In the genomic region with DNA sequence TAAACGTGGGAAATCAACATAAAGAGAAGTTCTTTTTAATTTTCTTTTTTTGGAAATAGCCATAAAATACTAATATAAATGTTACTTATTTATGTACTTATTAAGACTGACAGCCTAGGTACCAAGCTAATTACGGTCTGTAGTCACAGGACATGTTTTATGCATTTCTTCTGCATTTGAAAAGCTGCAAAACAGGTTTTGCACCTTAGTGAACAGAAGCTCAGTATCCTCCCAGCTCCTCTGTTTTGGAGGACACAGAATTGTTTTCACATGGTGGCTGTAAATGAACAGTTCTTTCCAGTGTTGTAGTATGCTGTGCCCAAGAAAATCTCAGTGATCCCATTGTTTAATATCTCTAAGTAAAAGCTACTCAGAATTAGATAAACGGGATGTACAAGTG, we compare ENCODE assay signal across 20 cellular contexts.
DNase-seq lines count a peak whose midpoint lies in the region; ATAC-seq and TF ChIP-seq lines count a peak whose summit lies in the region.
"Had no signal": no experiment of that assay in that cellular context is flagged by ENCODE, and none has a peak within 500 bp of the region (broad histone marks: within the 10 kb centered on the region; RNA-seq: fewer than 3 reads in every experiment).

No MANE protein-coding gene starts in this region.

- no peaks in the 10 kb centered on the region for H4K20me1 ChIP-seq in GM23248 (ENCODE audit: insufficient read depth)

- in situ Hi-C loops in GM23248 (cut with MboI) = no loop called here

- ATAC-seq in HG03432 (IDR thresholded peaks at IDR 0.05; ENCODE audit: unreplicated experiment) = no peak
- ATAC-seq: activated naive CD4-positive, alpha-beta T cell treated with anti-CD3 and anti-CD28 coated beads, Interleukin-2, amount 50 U/mL, for 72 hours; left colon; naive thymus-derived CD4-positive, alpha-beta T cell; upper lobe of right lung had no signal

- no peaks in the 10 kb centered on the region for H3K79me2 ChIP-seq in GM23248 (ENCODE audit: insufficient read depth)

- H3K4me2 ChIP-seq in GM23248 (ENCODE audit: unreplicated experiment) = no peak overlapping the region

- H3K36me3 ChIP-seq in WERI-Rb-1 = no peaks in the 10 kb centered on the region
- no peaks in the 10 kb centered on the region for H3K36me3 ChIP-seq in H7 (replicated peaks; ENCODE audit: control insufficient read depth, insufficient read depth, low read length)
- H3K36me3 ChIP-seq in GM23248 (ENCODE audit: low read depth) = no peaks in the 10 kb centered on the region
- H3K36me3 ChIP-seq: upper lobe of right lung had no signal

- H3K9me3 ChIP-seq in WERI-Rb-1 (ENCODE audit: severe bottlenecking) (no peaks in the 10 kb centered on the region), GM23248 (ENCODE audit: low read depth) (no peaks in the 10 kb centered on the region)
- H3K9me3 ChIP-seq: upper lobe of right lung had no signal

- H3K9me2 ChIP-seq in GM23248 (ENCODE audit: insufficient read depth) = no peaks in the 10 kb centered on the region

- no peak overlapping the region for H3K9ac ChIP-seq in GM23248

- H3K4me1 ChIP-seq in GM23248 (ENCODE audit: insufficient read depth) = no peaks in the 10 kb centered on the region
- H3K4me1 ChIP-seq: upper lobe of right lung had no signal

- no peak overlapping the region for H2AFZ ChIP-seq in GM23248

- 4 to 8% methylated on average over 3 of the region's 3 CpGs for WGBS in GM23248 (ENCODE audit: low coverage in 1 of 2, low lambda C conversion rate in 2 of 2, missing lambda C conversion rate in 2 of 2), 2 experiments

- no peak for TF ChIP-seq CTCF in WERI-Rb-1 (IDR thresholded peaks at IDR 0.05; ENCODE audit: low read depth, low read length)

- H3K27me3 ChIP-seq in WERI-Rb-1 (ENCODE audit: insufficient read depth, low read depth, severe bottlenecking) (no peaks in the 10 kb centered on the region), H7 (ENCODE audit: control insufficient read depth, insufficient read depth, low read length) (no peaks in the 10 kb centered on the region), GM23248 (replicated peaks; ENCODE audit: insufficient read depth) (no peaks in the 10 kb centered on the region)
- H3K27me3 ChIP-seq: upper lobe of right lung had no signal

- peak overlapping the region; percentile 49 for H3K27ac ChIP-seq in WERI-Rb-1
- H3K27ac ChIP-seq in GM23248 = no peak overlapping the region
- H3K27ac ChIP-seq: upper lobe of right lung had no signal

- H3F3A ChIP-seq in GM23248 (ENCODE audit: insufficient read depth) = no peaks in the 10 kb centered on the region

- DNase-seq in DMS153 treated with DMSO at 0.1 percent for 48 hours (lab: John Stamatoyannopoulos, UW; ENCODE audit: unreplicated experiment) (peak; percentile 67), NCI-H146 treated with DMSO at 0.1 percent for 48 hours (lab: John Stamatoyannopoulos, UW; ENCODE audit: unreplicated experiment) (peak; percentile 16), WERI-Rb-1 (no peak), iPS-NIHi11 (ENCODE audit: low spot score) (peak; percentile 46), H7 (no peak), GM23248 (no peak), pons (ENCODE audit: low spot score) (no peak)
- DNase-seq: activated CD4-positive, alpha-beta T cell treated with anti-CD3 and anti-CD28 coated beads, Interleukin-2, amount 50 U/mL, for 4 hours; CD8-positive, alpha-beta memory T cell; DMS79; left colon; naive thymus-derived CD4-positive, alpha-beta T cell; NCI-H1436; occipital lobe; Right ventricle myocardium superior; small intestine; stimulated activated CD4-positive, alpha-beta T cell treated with anti-CD3 and anti-CD28 coated beads, Interleukin-1b, Interleukin-23, amount 100 ng/mL, for 48 hours; upper lobe of right lung had no signal

- no peak overlapping the region for H3K4me3 ChIP-seq in WERI-Rb-1 (ENCODE audit: low read depth, low read length)
- no peak overlapping the region for H3K4me3 ChIP-seq in H7 (ENCODE audit: insufficient read depth, low read depth, low read length)
- no peak overlapping the region for H3K4me3 ChIP-seq in GM23248
- H3K4me3 ChIP-seq: upper lobe of right lung had no signal

Comparison
In these comparisons a context has a peak if more than half of its experiments do, and no peak if none do; other contexts are left out.
1. DNase-seq: peak in DMS153 treated with DMSO at 0.1 percent for 48 hours (single experiment), NCI-H146 treated with DMSO at 0.1 percent for 48 hours (single experiment) and iPS-NIHi11 (single experiment); none in WERI-Rb-1 (single experiment), H7 (single experiment), GM23248 (single experiment) and pons (single experiment).